In genomic region chr16:71746442-71747046, GRCh38 we compare ENCODE assay signal across 7 cellular contexts. TPM values are rescaled to one million over a fixed set of nuclear protein-coding genes. Genes with fewer than 3 reads are reported as not detected.
DNase-seq lines count a peak whose midpoint lies in the region; ATAC-seq, FAIRE-seq and TF ChIP-seq lines count a peak whose summit lies in the region.

No MANE protein-coding gene starts in this region.

- TF ChIP-seq CTCF in nephron (IDR thresholded peaks at IDR 0.05; ENCODE audit: unreplicated experiment in 3 of 3): peak; percentile 58 to 70 (median 64)

- H3K27me3 Mint-ChIP-seq in nephron (ENCODE audit: low read depth): no peaks in the 10 kb centered on the region

- no peak overlapping the region for H3K27ac Mint-ChIP-seq in nephron

- H3K9me3 Mint-ChIP-seq in nephron: no peaks in the 10 kb centered on the region

- peaks cover 63% of the 10 kb centered on the region for H3K36me3 Mint-ChIP-seq in nephron (ENCODE audit: low read depth)

- no peaks in the 10 kb centered on the region for H3K4me1 Mint-ChIP-seq in nephron

- H3K4me3 Mint-ChIP-seq in nephron: no peak overlapping the region

- DNase-seq in D341Med (ENCODE audit: low spot score) (peak; percentile 48), H4 (ENCODE audit: low spot score) (peak; percentile 23), RCC 7860 (ENCODE audit: low spot score) (no peak), mucosa of gallbladder (ENCODE audit: low spot score) (no peak)
- peak; percentile 16 for DNase-seq in effector CD4-positive, alpha-beta T cell

- ATAC-seq in HG02885 (IDR thresholded peaks at IDR 0.05; ENCODE audit: poor library complexity, unreplicated experiment): no peak

- peak; percentile 64 for FAIRE-seq in RCC 7860 (lab: Jason Lieb, UNC)

RNA-seq across cellular contexts. Expression of gene PHLPP2, which starts 22.0 kb away (rescaled TPM):
- 1.8 and 3.8 TPM in 2 replicates for total RNA-seq in H4 (2014; rRNA removed; shearing (Covaris generic))
- total RNA-seq in mucosa of gallbladder: 10.1 TPM

Comparison
In these comparisons a context has a peak if more than half of its experiments do, and no peak if none do; other contexts are left out.
1. DNase-seq: peak in D341Med (single experiment), H4 (single experiment) and effector CD4-positive, alpha-beta T cell (single experiment); none in RCC 7860 (single experiment) and mucosa of gallbladder (single experiment).